Comparison of ENCODE assay signal across 1 cellular context in genomic region chr4:39181905-39182638, GRCh38.
TF ChIP-seq lines count a peak whose summit lies in the region.

Gene WDR19, plus strand, starts transcription at chr4:39182529. Its CDS starts 29 bp downstream, at chr4:39182558.

TF ChIP-seq in K562, 482 proteins besides CTCF, POLR2A, EP300 and RAD21 (continued from another document and continues in another):
- TF ChIP-seq AFF1 (IDR thresholded peaks at IDR 0.05; ENCODE audit: low read depth in 1 of 2, partially characterized antibody in 2 of 2) = peak in 1 of 2 experiments; percentile 82
- TF ChIP-seq CHCHD3 (CRISPR knock-in tag; IDR thresholded peaks at IDR 0.05) = no peak
- peak; percentile 30; the same call in 1 of the 2 replicates for TF ChIP-seq CREM (IDR thresholded peaks at IDR 0.05; ENCODE audit: low read depth)
- peak; percentile 39 for TF ChIP-seq E2F8 (IDR thresholded peaks at IDR 0.05; ENCODE audit: low read depth, partially characterized antibody)
- peak; percentile 32; the same call in 1 of the 2 replicates for TF ChIP-seq CTBP1 (IDR thresholded peaks at IDR 0.05; ENCODE audit: borderline replicate concordance)
- TF ChIP-seq USF2 (CRISPR knock-in tag; IDR thresholded peaks at IDR 0.05) = peak; percentile 85
- TF ChIP-seq NONO (IDR thresholded peaks at IDR 0.05; ENCODE audit: low read depth in 2 of 2, low read length in 1 of 2) = no peak
- TF ChIP-seq MLLT1 (IDR thresholded peaks at IDR 0.05) = no peak
- peak; percentile 65; the same call in 1 of the 2 replicates for TF ChIP-seq JUN (IDR thresholded peaks at IDR 0.05; ENCODE audit: borderline replicate concordance, low read depth, low read length)
- no peak for TF ChIP-seq JUN (CRISPR knock-in tag; IDR thresholded peaks at IDR 0.05; ENCODE audit: borderline replicate concordance)
- peak; percentile 28; the same call in 1 of the 2 replicates for TF ChIP-seq PHF8 (IDR thresholded peaks at IDR 0.05; ENCODE audit: borderline replicate concordance, low read length)
- TF ChIP-seq RFX7 (CRISPR knock-in tag; IDR thresholded peaks at IDR 0.05) = no peak
- no peak for TF ChIP-seq ZNF133 (CRISPR knock-in tag; IDR thresholded peaks at IDR 0.05)
- TF ChIP-seq NFYB (IDR thresholded peaks at IDR 0.05; ENCODE audit: extremely low read depth, insufficient read length) = peak; percentile 51
- peak; percentile 64 for TF ChIP-seq TBP (optimal IDR thresholded peaks at IDR 0.05; ENCODE audit: low read depth, low read length)
- TF ChIP-seq NRF1 (conservative IDR thresholded peaks at IDR 0.05 in 1 of 2, IDR thresholded peaks at IDR 0.05 in 1 of 2) = peak; percentile 95 to 96
- peak; percentile 83 to 84; a peak in 3 of 4 replicates for TF ChIP-seq FOXK2 (conservative IDR thresholded peaks at IDR 0.05 in 1 of 2, IDR thresholded peaks at IDR 0.05 in 1 of 2; ENCODE audit: low read depth in 2 of 2)
- TF ChIP-seq FOS (IDR thresholded peaks at IDR 0.05; ENCODE audit: extremely low read depth, insufficient read length) = peak; percentile 20
- 0 out of 2 replicates have a peak, but pooled peaks have one; percentile 19 for TF ChIP-seq SMARCA5 (IDR thresholded peaks at IDR 0.05)
- peak; percentile 71 for TF ChIP-seq PKNOX1 (IDR thresholded peaks at IDR 0.05)
- no peak for TF ChIP-seq TBL1XR1 (IDR thresholded peaks at IDR 0.05; ENCODE audit: low read length in 2 of 2)
- no peak for TF ChIP-seq ATF1 (CRISPR knock-in tag; IDR thresholded peaks at IDR 0.05)
- TF ChIP-seq ATF1 (tag; IDR thresholded peaks at IDR 0.05) = peak; percentile 80
- TF ChIP-seq ZNF3 (CRISPR knock-in tag; IDR thresholded peaks at IDR 0.05) = no peak
- TF ChIP-seq TFE3 (CRISPR knock-in tag; IDR thresholded peaks at IDR 0.05) = peak; percentile 97
- peak; percentile 66; the same call in 1 of the 2 replicates for TF ChIP-seq TFAP4 (CRISPR knock-in tag; IDR thresholded peaks at IDR 0.05; ENCODE audit: borderline replicate concordance)
- peak; percentile 85; the same call in 1 of the 2 replicates for TF ChIP-seq MXI1 (IDR thresholded peaks at IDR 0.05; ENCODE audit: low read depth, low read length)
- TF ChIP-seq VEZF1 (CRISPR knock-in tag; IDR thresholded peaks at IDR 0.05) = peak; percentile 95
- peak in 1 of 2 experiments; percentile 62; a peak in 2 of 4 replicates for TF ChIP-seq SRF (CRISPR knock-in tag; IDR thresholded peaks at IDR 0.05)
- peak; percentile 67; the same call in 1 of the 2 replicates for TF ChIP-seq LCOR (CRISPR knock-in tag; IDR thresholded peaks at IDR 0.05)
- TF ChIP-seq HDAC1 (IDR thresholded peaks at IDR 0.05) = no peak; a peak in 1 of 4 replicates
- TF ChIP-seq ZNF212 (CRISPR knock-in tag; IDR thresholded peaks at IDR 0.05) = no peak
